ENCODE assay signal across 8 cellular contexts in the genomic region with DNA sequence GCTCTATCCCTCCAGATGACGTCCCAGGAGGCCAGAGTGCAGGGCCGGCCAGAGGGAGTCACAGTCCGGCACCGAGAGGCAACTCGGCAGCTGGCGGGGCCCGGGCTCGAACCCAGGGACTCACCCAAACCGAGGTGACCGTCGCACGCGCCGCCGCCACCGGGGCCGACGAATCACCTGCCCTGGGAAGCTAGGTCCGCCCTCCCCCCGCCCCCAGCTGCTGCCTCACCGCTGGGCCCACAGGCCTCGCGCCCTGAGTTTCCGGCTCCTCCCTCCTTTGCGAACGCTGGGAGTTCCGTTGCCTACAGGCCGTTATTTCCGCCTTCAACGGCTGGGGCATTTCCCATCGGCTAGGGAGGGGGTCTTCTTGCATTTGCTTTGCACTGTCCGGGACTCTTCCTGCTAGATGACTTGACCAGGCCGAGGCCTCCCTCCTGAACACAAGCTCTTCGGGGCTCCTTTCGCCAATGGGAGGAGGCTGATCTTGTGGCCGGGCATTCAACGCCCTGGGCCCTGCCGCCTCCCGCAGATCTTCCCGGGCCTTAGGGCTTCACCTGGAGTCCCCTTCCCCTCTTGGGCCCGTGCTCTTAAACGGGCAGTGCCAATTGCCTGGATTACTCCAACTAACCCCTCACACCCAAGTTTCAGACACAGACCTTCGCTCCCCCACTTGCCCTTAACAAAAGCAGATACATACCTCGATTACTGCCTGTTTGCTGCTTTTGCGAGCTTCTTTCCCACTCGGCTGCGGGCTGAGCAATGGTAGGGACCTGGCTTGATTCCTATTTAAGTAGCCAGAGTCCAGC. TPM values are rescaled to one million over a fixed set of nuclear protein-coding genes. Genes with fewer than 3 reads are reported as not detected.
DNase-seq lines count a peak whose midpoint lies in the region; ATAC-seq and TF ChIP-seq lines count a peak whose summit lies in the region.

A gene (minus strand): TSS at position 184 of the 806 bp plus-strand sequence. CDS start 4,674 bp downstream, outside the sequence.

- H3K4me1 Mint-ChIP-seq in dendritic cell treated with granulocyte-macrophage colony-stimulating factor and Interleukin-4, amounts not matched to agents 40 ng/mL and 50 ng/mL, for 4 days (ENCODE audit: low read depth) = peaks cover 33% of the 10 kb centered on the region

- peak within 1 kb of the TSS; percentile 100 for H3K27ac Mint-ChIP-seq in dendritic cell treated with granulocyte-macrophage colony-stimulating factor and Interleukin-4, amounts not matched to agents 40 ng/mL and 50 ng/mL, for 4 days

- H3K4me3 ChIP-seq in BE2C (ENCODE audit: low read depth, low read length) (peak within 1 kb of the TSS; percentile 93), left lung (peak within 1 kb of the TSS; percentile 82 to 94)

- H3K9me3 Mint-ChIP-seq in dendritic cell treated with granulocyte-macrophage colony-stimulating factor and Interleukin-4, amounts not matched to agents 40 ng/mL and 50 ng/mL, for 4 days = no peaks in the 10 kb centered on the region

- TF ChIP-seq CTCF in BE2C (IDR thresholded peaks at IDR 0.05; ENCODE audit: low read depth, low read length) (no peak), left lung (IDR thresholded peaks at IDR 0.05) (no peak)

- H3K4me3 Mint-ChIP-seq in dendritic cell treated with granulocyte-macrophage colony-stimulating factor and Interleukin-4, amounts not matched to agents 40 ng/mL and 50 ng/mL, for 4 days = peak within 1 kb of the TSS; percentile 99

- H3K27me3 Mint-ChIP-seq in dendritic cell treated with granulocyte-macrophage colony-stimulating factor and Interleukin-4, amounts not matched to agents 40 ng/mL and 50 ng/mL, for 4 days = no peaks in the 10 kb centered on the region

- peak within 1 kb of the TSS; percentile 96 to 98 for H3K27ac ChIP-seq in left lung

- no peaks in the 10 kb centered on the region for H3K9me3 ChIP-seq in BE2C
- no peaks in the 10 kb centered on the region for H3K9me3 ChIP-seq in left lung

- peaks cover 6% of the 10 kb centered on the region for H3K36me3 Mint-ChIP-seq in dendritic cell treated with granulocyte-macrophage colony-stimulating factor and Interleukin-4, amounts not matched to agents 40 ng/mL and 50 ng/mL, for 4 days (ENCODE audit: low read depth)

- DNase-seq in BE2C = peak; percentile 94
- DNase-seq in GM19240 (ENCODE audit: insufficient read length, low spot score) = peak; percentile 97
- DNase-seq in NCI-H82 (lab: John Stamatoyannopoulos, UW) = peak; percentile 97
- peak; percentile 93 for DNase-seq in activated CD4-positive, alpha-beta T cell treated with anti-CD3 and anti-CD28 coated beads, Interleukin-2, amount 50 U/mL, for 4 hours
- DNase-seq in left lung = peak; percentile 95 to 98
- DNase-seq in stimulated activated CD4-positive, alpha-beta T cell treated with anti-CD3 and anti-CD28 coated beads, Interleukin-2, amount 100 ng/mL, for 48 hours = peak; percentile 89 to 92

- peak; percentile 69 for ATAC-seq in HG03520 (IDR thresholded peaks at IDR 0.05; ENCODE audit: unreplicated experiment)
- ATAC-seq in left lung = peak; percentile 95

- H3K4me1 ChIP-seq in BE2C = no peaks in the 10 kb centered on the region
- H3K4me1 ChIP-seq in left lung = peaks cover 6 to 44% of the 10 kb centered on the region in 2 donors

- no peaks in the 10 kb centered on the region for H3K36me3 ChIP-seq in BE2C
- H3K36me3 ChIP-seq in left lung = peaks cover 0 to 3% of the 10 kb centered on the region in 2 donors

- intact Hi-C loops in dendritic cell treated with granulocyte-macrophage colony-stimulating factor and Interleukin-4, amounts not matched to agents 40 ng/mL and 50 ng/mL, for 4 days (cut with micrococcal nuclease) = loop anchor here (2.0 to 5.0 kb wide), 3 partner anchors 13 to 173 kb away; a partner anchor contains a TSS
- intact Hi-C loops in left lung (cut with DNase I) = no loop called here

- H3K27me3 ChIP-seq in BE2C (no peaks in the 10 kb centered on the region), left lung (no peaks in the 10 kb centered on the region)

RNA-seq across cellular contexts. Expression of the gene that starts here (rescaled TPM):
- polyA plus RNA-seq in BE2C (2012; ENCODE audit: insufficient read depth, insufficient read length, low read depth) = 15.7 TPM
- 10 to 100 TPM; 23.6 to 23.8 TPM for total RNA-seq in left lung

Comparison
In these comparisons a context has a peak if more than half of its experiments do, and no peak if none do; other contexts are left out.
1. Peak in every context shown above with its lines: DNase-seq, ATAC-seq, H3K4me3 ChIP-seq and H3K27ac ChIP-seq.